Comparison of ENCODE assay signal across 23 cellular contexts in genomic region chr11:61764606-61765260, GRCh38. TPM values are rescaled to one million over a fixed set of nuclear protein-coding genes. Genes with fewer than 3 reads are reported as not detected.
A peak's percentile ranks its signal among the peaks of the same experiment; 100 is the strongest.
DNase-seq lines count a peak whose midpoint lies in the region; ATAC-seq and TF ChIP-seq lines count a peak whose summit lies in the region.
"Had no signal": no experiment of that assay in that cellular context is flagged by ENCODE, and none has a peak within 500 bp of the region (broad histone marks: within the 10 kb centered on the region; RNA-seq: fewer than 3 reads in every experiment).

No MANE protein-coding gene starts in this region.

- TF ChIP-seq CTCF in fibroblast of the aortic adventitia (IDR thresholded peaks at IDR 0.05; ENCODE audit: insufficient read depth, low read length): no peak

- ATAC-seq in Right ventricle myocardium inferior: peak; percentile 21
- no peak for ATAC-seq in Right ventricle myocardium superior (ENCODE audit: poor library complexity)
- ATAC-seq in aorta (ENCODE audit: low FRiP score): peak; percentile 20
- ATAC-seq in GM18519 (IDR thresholded peaks at IDR 0.05; ENCODE audit: low FRiP score, unreplicated experiment): no peak
- no peak for ATAC-seq in HG03565 (IDR thresholded peaks at IDR 0.05; ENCODE audit: unreplicated experiment)
- ATAC-seq: activated CD4-positive, CD25-positive, alpha-beta regulatory T cell treated with anti-CD3 and anti-CD28 coated beads, Interleukin-2, amount 50 U/mL, for 24 hours had no signal

- no peaks in the 10 kb centered on the region for H3K27me3 ChIP-seq in aorta (ENCODE audit: control insufficient read depth in 1 of 2, insufficient read depth in 2 of 2, low read length in 1 of 2)
- H3K27me3 ChIP-seq: ascending aorta had no signal

- H3K4me3 ChIP-seq in fibroblast of the aortic adventitia (ENCODE audit: low read depth, low read length) (no peak overlapping the region), aorta (ENCODE audit: low read length in 2 of 2) (no peak overlapping the region)
- H3K4me3 ChIP-seq: ascending aorta, GM12878, thoracic aorta had no signal

- H3K4me1 ChIP-seq in aorta (ENCODE audit: control insufficient read depth in 1 of 2, insufficient read depth in 2 of 2, low read length in 2 of 2): no peaks in the 10 kb centered on the region
- H3K4me1 ChIP-seq: ascending aorta had no signal

- H3K27ac ChIP-seq in aorta (ENCODE audit: low read depth in 1 of 2, low read length in 2 of 2): no peak overlapping the region
- H3K27ac ChIP-seq: 22Rv1, ascending aorta, epithelial cell of prostate, thoracic aorta had no signal

- intact Hi-C loops in Right ventricle myocardium inferior (cut with DNase I) (no loop called here), Right ventricle myocardium superior (cut with DNase I) (no loop called here), aorta (cut with DNase I) (no loop called here)

- DNase-seq in Right ventricle myocardium inferior (ENCODE audit: missing footprints) (no peak), Right ventricle myocardium superior (no peak), fibroblast of the aortic adventitia (ENCODE audit: low read depth) (peak; percentile 16), mucosa of gallbladder (ENCODE audit: low spot score) (peak; percentile 47), aorta (no peak), GM19238 (ENCODE audit: insufficient read length, low spot score) (no peak)
- DNase-seq: activated gamma-delta T cell; NCI-H2029; NCI-H524; occipital lobe; SIG-M5; stimulated activated CD4-positive, alpha-beta T cell treated with anti-CD3 and anti-CD28 coated beads, Interleukin-4, amount 100 ng/mL, for 4 hours; stimulated activated CD8-positive, alpha-beta memory T cell treated with anti-CD3 and anti-CD28 coated beads, Interleukin-4, amount 100 ng/mL, for 48 hours had no signal

- H3K9me3 ChIP-seq in aorta (ENCODE audit: control insufficient read depth, low read length): no peaks in the 10 kb centered on the region
- H3K9me3 ChIP-seq: ascending aorta, thoracic aorta had no signal

- WGBS in aorta, 2 donors: 54 to 55% methylated on average over 22 of the region's 22 CpGs

- no peaks in the 10 kb centered on the region for H3K36me3 ChIP-seq in aorta (ENCODE audit: control insufficient read depth in 1 of 2, insufficient read depth in 2 of 2, low read length in 1 of 2)
- H3K36me3 ChIP-seq: ascending aorta, thoracic aorta had no signal

RNA-seq across cellular contexts. Expression of gene MYRF, which starts 12.3 kb away (rescaled TPM):
- 0.30 TPM for total RNA-seq in Right ventricle myocardium inferior
- total RNA-seq in Right ventricle myocardium superior: 0.16 TPM
- total RNA-seq in fibroblast of the aortic adventitia (ENCODE audit: low replicate concordance): 0.16 and 0.18 TPM in 2 replicates
- total RNA-seq in mucosa of gallbladder: 320 TPM
- total RNA-seq in aorta: 1 to 10 TPM in 1 of 2 donors, under 1 TPM in 1; 0.23 to 1.1 TPM
- 1 to 10 TPM in 1 of 2 donors, under 1 TPM in 1; 0.92 to 2.3 TPM for polyA plus RNA-seq in aorta
- total RNA-seq: ascending aorta, skeletal muscle tissue had no signal
- polyA plus RNA-seq: IgD-negative memory B cell had no signal

RNA-seq across cellular contexts. Expression of gene TMEM258, which starts 27.7 kb away (rescaled TPM):
- total RNA-seq in Right ventricle myocardium inferior: 130 TPM
- 123 TPM for total RNA-seq in Right ventricle myocardium superior
- total RNA-seq in fibroblast of the aortic adventitia (ENCODE audit: low replicate concordance): 14.1 and 98.1 TPM in 2 replicates
- total RNA-seq in mucosa of gallbladder: 116 TPM
- 10 to 100 TPM; 73.2 to 84.1 TPM for total RNA-seq in aorta
- polyA plus RNA-seq in aorta: 100 to 1,000 TPM; 189 to 213 TPM

RNA-seq across cellular contexts. Expression of gene FEN1, which starts 28.0 kb away (rescaled TPM):
- total RNA-seq in Right ventricle myocardium inferior (7.0 TPM), Right ventricle myocardium superior (6.3 TPM), fibroblast of the aortic adventitia (ENCODE audit: low replicate concordance) (12.3 and 43.3 TPM in 2 replicates), mucosa of gallbladder (7.7 TPM), aorta (1 to 10 TPM; 5.5 to 6.9 TPM)
- 1 to 10 TPM; 3.5 to 4.9 TPM for polyA plus RNA-seq in aorta

RNA-seq across cellular contexts. Expression of gene FADS1, which starts 52.1 kb away (rescaled TPM):
- total RNA-seq in Right ventricle myocardium inferior: 25.7 TPM
- 21.3 TPM for total RNA-seq in Right ventricle myocardium superior
- total RNA-seq in fibroblast of the aortic adventitia (ENCODE audit: low replicate concordance): 48.8 and 74.1 TPM in 2 replicates
- total RNA-seq in mucosa of gallbladder: 23.4 TPM
- 10 to 100 TPM; 50.4 to 61.1 TPM for total RNA-seq in aorta
- polyA plus RNA-seq in aorta: 10 to 100 TPM; 11.8 to 13.7 TPM

Comparison
In these comparisons a context has a peak if more than half of its experiments do, and no peak if none do; other contexts are left out.
1. ATAC-seq: peak in Right ventricle myocardium inferior (single experiment) and aorta (single experiment); none in Right ventricle myocardium superior (single experiment), GM18519 (single experiment) and HG03565 (single experiment).
2. DNase-seq: peak in fibroblast of the aortic adventitia (single experiment) and mucosa of gallbladder (single experiment); none in Right ventricle myocardium inferior (single experiment), Right ventricle myocardium superior (single experiment), aorta (0 of 2) and GM19238 (single experiment).
3. RNA of gene MYRF, which starts 12.3 kb away (total RNA-seq): 320 TPM in mucosa of gallbladder (single experiment); 0.23 to 1.1 TPM in aorta, 0.30 TPM in Right ventricle myocardium inferior (single experiment), 0.16 to 0.18 TPM in fibroblast of the aortic adventitia and 0.16 TPM in Right ventricle myocardium superior (single experiment); every median in the first group is over 100 times any median in the second.